ENCODE assay signal across 1 cellular context in genomic region chr14:93893550-93894329, GRCh38.
TF ChIP-seq lines count a peak whose summit lies in the region.

No MANE protein-coding gene starts in this region.

TF ChIP-seq in SK-N-SH, 30 proteins besides CTCF, POLR2A, EP300 and RAD21 (continued from another document):
- TF ChIP-seq ZBTB33 (IDR thresholded peaks at IDR 0.05; ENCODE audit: borderline replicate concordance, low read depth) (no peak), RCOR1 (IDR thresholded peaks at IDR 0.05; ENCODE audit: low read length) (peak; percentile 25; the same call in 1 of the 2 replicates)
